8 cellular contexts compared by ENCODE assay signal in the genomic region with DNA sequence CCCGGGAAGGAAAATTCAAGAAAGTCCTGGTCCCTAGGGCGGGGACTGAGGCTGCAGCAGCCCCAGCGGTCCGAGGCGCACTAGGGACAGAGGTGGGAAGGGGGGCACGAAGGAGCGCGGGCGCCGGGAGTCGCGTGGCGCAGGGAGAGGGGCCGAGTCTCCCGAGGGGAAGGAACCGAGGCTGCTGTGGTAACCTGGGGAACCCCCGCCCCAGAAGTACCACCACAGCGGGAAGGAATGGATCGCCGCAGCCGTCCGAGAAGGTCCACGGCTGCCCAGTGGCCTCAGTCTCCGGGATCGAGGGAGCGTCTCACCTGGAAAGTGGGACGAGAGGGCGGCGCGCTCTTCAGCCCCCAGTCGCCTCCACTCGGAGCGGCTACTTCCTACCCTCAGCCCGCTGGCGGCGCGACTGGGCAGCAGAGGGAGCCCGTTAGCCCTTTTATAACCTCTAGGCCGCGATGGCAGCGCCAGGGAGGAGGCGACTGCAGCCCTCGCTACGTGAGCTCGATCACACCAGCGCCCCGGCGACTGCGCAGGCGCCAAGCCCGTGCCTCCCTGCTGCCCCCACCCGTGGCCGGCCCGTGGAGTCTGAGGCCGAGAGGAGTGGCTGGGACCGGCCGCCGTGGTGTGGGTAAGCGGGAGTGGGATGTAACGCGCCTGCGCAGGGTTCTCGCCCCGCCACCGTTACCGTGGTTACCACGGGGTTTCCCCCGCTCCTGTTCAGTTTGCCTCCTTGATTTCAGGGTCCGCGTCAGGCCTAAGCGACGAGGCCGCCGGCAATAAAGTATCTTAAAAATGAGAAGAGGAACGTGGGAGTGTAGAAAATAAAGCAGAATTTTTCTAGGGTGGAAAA. TPM values are rescaled to one million over a fixed set of nuclear protein-coding genes. Genes with fewer than 3 reads are reported as not detected.
A peak's percentile ranks its signal among the peaks of the same experiment; 100 is the strongest.
DNase-seq lines count a peak whose midpoint lies in the region; ATAC-seq and TF ChIP-seq lines count a peak whose summit lies in the region.

A gene (minus strand): TSS at position 415 of the 853 bp plus-strand sequence. CDS start 21,983 bp downstream, outside the sequence.

- intact Hi-C loops in Right ventricle myocardium superior (cut with DNase I), result loop anchor here (5.0 kb wide), 1 partner anchor 66 kb away; no protein-coding TSS in a partner anchor

- peaks cover 15% of the 10 kb centered on the region for H3K36me3 Mint-ChIP-seq in activated naive CD8-positive, alpha-beta T cell treated with anti-CD3 and anti-CD28 coated beads, Interleukin-2, amount 50 U/mL, for 24 hours (ENCODE audit: low read depth)
- peaks cover 4% of the 10 kb centered on the region for H3K36me3 Mint-ChIP-seq in type B pancreatic cell

- H3K27me3 Mint-ChIP-seq in activated naive CD8-positive, alpha-beta T cell treated with anti-CD3 and anti-CD28 coated beads, Interleukin-2, amount 50 U/mL, for 24 hours, result no peaks in the 10 kb centered on the region
- H3K27me3 Mint-ChIP-seq in type B pancreatic cell, result no peaks in the 10 kb centered on the region

- H3K4me3 Mint-ChIP-seq in activated naive CD8-positive, alpha-beta T cell treated with anti-CD3 and anti-CD28 coated beads, Interleukin-2, amount 50 U/mL, for 24 hours, result peak within 1 kb of the TSS; percentile 99
- H3K4me3 Mint-ChIP-seq in type B pancreatic cell, result peak within 1 kb of the TSS; percentile 94

- DNase-seq in NCI-H1417 treated with DMSO at 0.1 percent for 48 hours (lab: John Stamatoyannopoulos, UW), result peak; percentile 47
- peak; percentile 95 for DNase-seq in SW480 (ENCODE audit: low spot score)
- DNase-seq in activated naive CD8-positive, alpha-beta T cell treated with anti-CD3 and anti-CD28 coated beads, Interleukin-2, amount 50 U/mL, for 24 hours, result peak; percentile 100
- peak; percentile 100 for DNase-seq in Right ventricle myocardium superior
- peak; percentile 98 for DNase-seq in pons (ENCODE audit: low spot score)
- DNase-seq in type B pancreatic cell (ENCODE audit: extremely low spot score, unreplicated experiment), result peak; percentile 99

- no peaks in the 10 kb centered on the region for H3K9me3 Mint-ChIP-seq in activated naive CD8-positive, alpha-beta T cell treated with anti-CD3 and anti-CD28 coated beads, Interleukin-2, amount 50 U/mL, for 24 hours
- H3K9me3 Mint-ChIP-seq in type B pancreatic cell, result no peaks in the 10 kb centered on the region

- peak within 1 kb of the TSS; percentile 92 for H3K4me3 ChIP-seq in GM12875 (ENCODE audit: low read depth, low read length)

- peak; percentile 91 for ATAC-seq in HG02798 (IDR thresholded peaks at IDR 0.05; ENCODE audit: poor library complexity, unreplicated experiment)
- peak; percentile 91 for ATAC-seq in activated naive CD8-positive, alpha-beta T cell treated with anti-CD3 and anti-CD28 coated beads, Interleukin-2, amount 50 U/mL, for 24 hours
- ATAC-seq in Right ventricle myocardium superior (ENCODE audit: poor library complexity), result peak; percentile 97

- TF ChIP-seq CTCF in GM12875 (IDR thresholded peaks at IDR 0.05; ENCODE audit: borderline replicate concordance, insufficient read depth, low read depth, low read length) (peak; percentile 82), type B pancreatic cell (conservative IDR thresholded peaks at IDR 0.05) (peak; percentile 70)

- H3K4me1 Mint-ChIP-seq in activated naive CD8-positive, alpha-beta T cell treated with anti-CD3 and anti-CD28 coated beads, Interleukin-2, amount 50 U/mL, for 24 hours, result peaks cover 46% of the 10 kb centered on the region
- H3K4me1 Mint-ChIP-seq in type B pancreatic cell (ENCODE audit: unreplicated experiment), result peaks cover 23% of the 10 kb centered on the region

- H3K27ac Mint-ChIP-seq in activated naive CD8-positive, alpha-beta T cell treated with anti-CD3 and anti-CD28 coated beads, Interleukin-2, amount 50 U/mL, for 24 hours, result peak within 1 kb of the TSS; percentile 98
- peak within 1 kb of the TSS; percentile 89 for H3K27ac Mint-ChIP-seq in type B pancreatic cell

RNA-seq across cellular contexts. Expression of the gene that starts here (rescaled TPM):
- total RNA-seq in Right ventricle myocardium superior (79.2 TPM), type B pancreatic cell (ENCODE audit: low replicate concordance) (24.6 and 38.9 TPM in 2 replicates)

Comparison
In these comparisons a context has a peak if more than half of its experiments do, and no peak if none do; other contexts are left out.
1. Peak in every context shown above with its lines: DNase-seq, ATAC-seq and H3K4me3 ChIP-seq.
2. DNase-seq: peak in every context shown above with its lines; median percentile 100 in activated naive CD8-positive, alpha-beta T cell treated with anti-CD3 and anti-CD28 coated beads, Interleukin-2, amount 50 U/mL, for 24 hours; 100 in Right ventricle myocardium superior; 99 in type B pancreatic cell; 98 in pons; 95 in SW480; 47 in NCI-H1417 treated with DMSO at 0.1 percent for 48 hours.